13 cellular contexts compared by ENCODE assay signal in the genomic region with DNA sequence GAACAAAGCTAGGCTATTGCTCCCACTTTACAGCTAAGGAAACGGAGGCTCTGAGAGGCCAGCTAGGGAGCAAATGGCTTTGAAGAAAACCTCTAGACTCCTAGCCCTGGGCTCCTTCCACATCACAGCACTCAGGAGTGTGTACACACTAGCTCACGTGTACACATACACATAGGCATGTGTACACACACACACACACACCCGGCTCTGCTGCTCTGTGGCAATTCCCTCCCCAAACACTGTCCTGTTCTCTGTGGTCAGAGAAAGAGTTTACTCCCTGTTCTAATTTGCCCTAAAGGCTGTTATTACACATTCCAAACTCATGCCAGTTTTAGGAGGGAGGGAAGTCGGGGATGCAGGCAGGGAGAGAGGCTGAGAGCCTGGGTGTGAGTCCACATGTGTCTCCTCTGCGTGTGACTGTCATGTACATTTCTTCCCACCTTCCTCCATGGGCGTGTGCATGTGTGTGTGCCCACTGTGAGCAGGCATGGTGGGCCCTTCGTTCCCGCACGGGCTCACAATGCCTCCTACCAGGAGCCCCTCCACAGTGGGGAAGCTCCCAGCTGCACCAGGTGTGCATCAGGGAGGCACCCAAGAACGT. TPM values are rescaled to one million over a fixed set of nuclear protein-coding genes. Genes with fewer than 3 reads are reported as not detected.
A peak's percentile ranks its signal among the peaks of the same experiment; 100 is the strongest.
DNase-seq lines count a peak whose midpoint lies in the region; ATAC-seq, FAIRE-seq and TF ChIP-seq lines count a peak whose summit lies in the region.
"Had no signal": no experiment of that assay in that cellular context is flagged by ENCODE, and none has a peak within 500 bp of the region (broad histone marks: within the 10 kb centered on the region; RNA-seq: fewer than 3 reads in every experiment).

No MANE protein-coding gene starts in this region.

- DNase-seq in EL (peak; percentile 82), M059J (ENCODE audit: low read depth) (peak; percentile 87), cerebellar cortex (ENCODE audit: low spot score) (peak; percentile 29), HepG2 (ENCODE audit: low spot score) (peak; percentile 37), ascending aorta (ENCODE audit: low spot score in 2 of 2) (no peak), esophagus muscularis mucosa (ENCODE audit: extremely low spot score) (no peak)
- DNase-seq in activated T-cell treated with anti-CD3 and anti-CD28 coated beads, Interleukin-2, amount 50 U/mL, for 4 hours, result no peak
- DNase-seq: activated CD8-positive, alpha-beta memory T cell treated with anti-CD3 and anti-CD28 coated beads, Interleukin-2, amount 50 U/mL, for 4 hours; adrenal gland; effector memory CD4-positive, alpha-beta T cell; stimulated activated naive CD8-positive, alpha-beta T cell treated with anti-CD3 and anti-CD28 coated beads, Interleukin-15, Interleukin-2, amounts not matched to agents 100 U/mL and 50 U/mL, for 24 hours had no signal

- H3K36me3 ChIP-seq in HepG2 (replicated peaks in 1 of 2; ENCODE audit: control insufficient read depth in 1 of 2, insufficient read depth in 2 of 2, low read length in 2 of 2) (no peaks in the 10 kb centered on the region), ascending aorta (no peaks in the 10 kb centered on the region), esophagus muscularis mucosa (no peaks in the 10 kb centered on the region)
- H3K36me3 ChIP-seq: adrenal gland had no signal

- no peak for FAIRE-seq in HepG2 (lab: Jason Lieb, UNC)
- FAIRE-seq: GM12878 had no signal

- no peaks in the 10 kb centered on the region for H3K36me3 Mint-ChIP-seq in activated T-cell treated with anti-CD3 and anti-CD28 coated beads, Interleukin-2, amount 50 U/mL, for 4 hours (ENCODE audit: insufficient read depth)

- no peak overlapping the region for H2AFZ ChIP-seq in HepG2 (ENCODE audit: low read length)

- H4K20me1 ChIP-seq in HepG2 (ENCODE audit: insufficient read depth, low read length), result no peaks in the 10 kb centered on the region

- in situ Hi-C loops in HepG2 (cut with HindIII; ENCODE audit: extremely low pct_ligation_motif_present, low pct_unique_long_range_greater_than_20kb), result no loop called here

- H3K4me1 ChIP-seq in HepG2 (ENCODE audit: insufficient read depth, low read length) (peaks cover 71% of the 10 kb centered on the region), ascending aorta (peaks cover 0 to 9% of the 10 kb centered on the region in 2 donors), esophagus muscularis mucosa (no peaks in the 10 kb centered on the region)

- no peak overlapping the region for H3K4me3 ChIP-seq in HepG2 (replicated peaks in 1 of 3; ENCODE audit: insufficient read depth in 1 of 3, low read depth in 2 of 3, low read length in 3 of 3)
- no peak overlapping the region for H3K4me3 ChIP-seq in ascending aorta
- no peak overlapping the region for H3K4me3 ChIP-seq in esophagus muscularis mucosa
- H3K4me3 ChIP-seq: adrenal gland, GM12878 had no signal

- no peak overlapping the region for H3K9ac ChIP-seq in HepG2 (ENCODE audit: insufficient read depth, low read depth, low read length)

- 32% methylated on average over 6 of the region's 10 CpGs for WGBS in HepG2 (ENCODE audit: low lambda C conversion rate)
- 55% methylated on average over 10 of the region's 10 CpGs for WGBS in esophagus muscularis mucosa

- no peaks in the 10 kb centered on the region for H3K79me2 ChIP-seq in HepG2 (ENCODE audit: insufficient read depth, low read length)

- CTCF ChIA-PET in HepG2 (lab: Yijun Ruan, JAX; ENCODE audit: low intra/inter-chr PET ratio, low total read pairs), result no interaction called here

- H3K27me3 Mint-ChIP-seq in activated T-cell treated with anti-CD3 and anti-CD28 coated beads, Interleukin-2, amount 50 U/mL, for 4 hours (ENCODE audit: low read depth), result peaks cover 3% of the 10 kb centered on the region

- ATAC-seq in HepG2 (no peak), GM21390 (IDR thresholded peaks at IDR 0.05; ENCODE audit: unreplicated experiment) (no peak)
- no peak for ATAC-seq in activated T-cell treated with anti-CD3 and anti-CD28 coated beads, Interleukin-2, amount 50 U/mL, for 4 hours
- ATAC-seq: GM12878; stimulated activated naive CD8-positive, alpha-beta T cell treated with anti-CD3 and anti-CD28 coated beads, Interleukin-15, Interleukin-2, amounts not matched to agents 100 U/mL and 50 U/mL, for 24 hours had no signal

- no peak for TF ChIP-seq RAD21 in HepG2 (CRISPR knock-in tag; IDR thresholded peaks at IDR 0.05)

- TF ChIP-seq POLR2A in HepG2 (IDR thresholded peaks at IDR 0.05; ENCODE audit: insufficient read depth in 1 of 2, low read depth in 2 of 2, low read length in 2 of 2) (no peak), esophagus muscularis mucosa (IDR thresholded peaks at IDR 0.05; ENCODE audit: low read depth) (no peak)

- intact Hi-C loops in HepG2 (cut with micrococcal nuclease; ENCODE audit: unreplicated experiment) (no loop called here), ascending aorta (cut with DNase I) (no loop called here), esophagus muscularis mucosa (cut with DNase I) (no loop called here)

- no peak for TF ChIP-seq EP300 in HepG2 (IDR thresholded peaks at IDR 0.05; ENCODE audit: low read depth in 2 of 2, low read length in 2 of 2)
- TF ChIP-seq EP300 in HepG2 (CRISPR knock-in tag; IDR thresholded peaks at IDR 0.05; ENCODE audit: borderline replicate concordance), result no peak
- TF ChIP-seq EP300 in esophagus muscularis mucosa (IDR thresholded peaks at IDR 0.05), result no peak

- no TSS peak for BruUV-seq in HepG2 (replicated peaks; lab: Mats Ljungman, UMichigan)

- no peaks in the 10 kb centered on the region for H3K9me3 Mint-ChIP-seq in activated T-cell treated with anti-CD3 and anti-CD28 coated beads, Interleukin-2, amount 50 U/mL, for 4 hours

- no peak for TF ChIP-seq CTCF in HepG2 (CRISPR knock-in tag; IDR thresholded peaks at IDR 0.05)
- no peak for TF ChIP-seq CTCF in ascending aorta (IDR thresholded peaks at IDR 0.05)
- no peak for TF ChIP-seq CTCF in esophagus muscularis mucosa (IDR thresholded peaks at IDR 0.05)

- H3K9me3 ChIP-seq in HepG2 (ENCODE audit: low read length), result no peaks in the 10 kb centered on the region
- no peaks in the 10 kb centered on the region for H3K9me3 ChIP-seq in ascending aorta
- H3K9me3 ChIP-seq in esophagus muscularis mucosa, result no peaks in the 10 kb centered on the region
- H3K9me3 ChIP-seq: adrenal gland had no signal

- H3K4me3 Mint-ChIP-seq in activated T-cell treated with anti-CD3 and anti-CD28 coated beads, Interleukin-2, amount 50 U/mL, for 4 hours, result no peak overlapping the region

- POLR2A ChIA-PET in HepG2 (lab: Yijun Ruan, JAX), result no interaction called here

- H3K4me1 Mint-ChIP-seq in activated T-cell treated with anti-CD3 and anti-CD28 coated beads, Interleukin-2, amount 50 U/mL, for 4 hours (ENCODE audit: low read depth), result no peaks in the 10 kb centered on the region

- H3K27me3 ChIP-seq in HepG2 (ENCODE audit: control insufficient read depth in 1 of 2, insufficient read depth in 2 of 2, low read length in 2 of 2) (no peaks in the 10 kb centered on the region), ascending aorta (no peaks in the 10 kb centered on the region), esophagus muscularis mucosa (peaks cover 0 to 53% (median 0%) of the 10 kb centered on the region in 4 donors)
- H3K27me3 ChIP-seq: adrenal gland had no signal

- no peak overlapping the region for H3K4me2 ChIP-seq in HepG2 (ENCODE audit: low read depth, low read length)

- no peak overlapping the region for H3K27ac ChIP-seq in HepG2 (ENCODE audit: extremely low read length, insufficient read depth, low read length)
- H3K27ac ChIP-seq in ascending aorta, result no peak overlapping the region
- no peak overlapping the region for H3K27ac ChIP-seq in esophagus muscularis mucosa (replicated peaks in 1 of 4)
- H3K27ac ChIP-seq: adrenal gland had no signal

TF ChIP-seq in HepG2, 621 proteins besides CTCF, POLR2A, EP300 and RAD21 (continues in another document):
- TF ChIP-seq SRF (IDR thresholded peaks at IDR 0.05; ENCODE audit: low read depth, low read length), result no peak
- peak; percentile 53; the same call in 1 of the 2 replicates for TF ChIP-seq ZNF629 (CRISPR knock-in tag; conservative IDR thresholded peaks at IDR 0.05)
- TF ChIP-seq ZNF747 (CRISPR knock-in tag; IDR thresholded peaks at IDR 0.05; ENCODE audit: borderline replicate concordance), result no peak
- peak; percentile 30; the same call in 1 of the 2 replicates for TF ChIP-seq FOXA3 (CRISPR knock-in tag; IDR thresholded peaks at IDR 0.05)
- TF ChIP-seq ZNF841 (CRISPR knock-in tag; IDR thresholded peaks at IDR 0.05; ENCODE audit: borderline replicate concordance), result no peak

RNA-seq across cellular contexts. Expression of a gene that starts 14.2 kb away (rescaled TPM):
- total RNA-seq in M059J (2014; rRNA removed; shearing (Covaris generic)), result 0.44 and 0.81 TPM in 2 replicates
- total RNA-seq in HepG2 (2016; rRNA removed; fragmentation: Illumina TruSeq; extraction: Trizol), result 0.35 and 0.66 TPM in 2 replicates
- 0.20 and 0.35 TPM in 2 replicates for total RNA-seq in HepG2 (2016; cell fraction: cytosol; rRNA removed; fragmentation: Illumina TruSeq; extraction: Trizol; ENCODE audit: low read depth)
- total RNA-seq in HepG2 (2016; cell fraction: insoluble cytoplasmic fraction; rRNA removed; fragmentation: Illumina TruSeq; extraction: Trizol), result 0.45 and 0.93 TPM in 2 replicates
- total RNA-seq in HepG2 (2016; cell fraction: membrane; rRNA removed; fragmentation: Illumina TruSeq; extraction: Trizol), result 0.83 and 1.0 TPM in 2 replicates
- 0.75 and 1.1 TPM in 2 replicates for total RNA-seq in HepG2 (2016; cell fraction: nucleus; rRNA removed; fragmentation: Illumina TruSeq; extraction: Trizol)
- 4.7 and 5.6 TPM in 2 replicates for polyA plus RNA-seq in HepG2 (2011; rRNA removed)
- 3.1 and 4.5 TPM in 2 replicates for polyA plus RNA-seq in HepG2 (2011; cell fraction: cytosol; rRNA removed)
- polyA plus RNA-seq in HepG2 (2011; cell fraction: nucleus; rRNA removed), result 7.9 and 11.8 TPM in 2 replicates
- polyA plus RNA-seq in HepG2 (2012), result 0.68 and 1.3 TPM in 2 replicates
- polyA plus RNA-seq in HepG2 (2016; cell fraction: cytosol; fragmentation: Illumina TruSeq; extraction: Trizol; ENCODE audit: low read depth), result 0.67 and 0.84 TPM in 2 replicates
- polyA plus RNA-seq in HepG2 (2016; cell fraction: insoluble cytoplasmic fraction; fragmentation: Illumina TruSeq; extraction: Trizol; ENCODE audit: low read depth), result 0.52 and 0.71 TPM in 2 replicates
- 1.1 and 1.2 TPM in 2 replicates for polyA plus RNA-seq in HepG2 (2016; cell fraction: membrane; fragmentation: Illumina TruSeq; extraction: Trizol; ENCODE audit: low read depth)
- 2.0 and 2.5 TPM in 2 replicates for polyA plus RNA-seq in HepG2 (2016; cell fraction: nucleus; fragmentation: Illumina TruSeq; extraction: Trizol; ENCODE audit: insufficient read depth, low read depth)
- polyA minus RNA-seq in HepG2 (2011; rRNA and poly(A)+ RNA removed; ENCODE audit: low replicate concordance), result 13.9 TPM in 1 of 2 replicates, not detected in the other
- polyA minus RNA-seq in HepG2 (2011; cell fraction: cytosol; rRNA and poly(A)+ RNA removed), result 3.2 and 3.3 TPM in 2 replicates
- polyA minus RNA-seq in HepG2 (2011; cell fraction: nucleus; rRNA and poly(A)+ RNA removed), result 4.0 and 4.6 TPM in 2 replicates
- not detected for total RNA-seq in ascending aorta
- total RNA-seq in activated T-cell treated with anti-CD3 and anti-CD28 coated beads, Interleukin-2, amount 50 U/mL, for 4 hours, result not detected
- under 1 TPM; under 0.01 to 0.63 (median 0.35) TPM for total RNA-seq in esophagus muscularis mucosa
- total RNA-seq: GM12878 had no signal
- polyA plus RNA-seq: GM12878 had no signal

Comparison
In these comparisons a context has a peak if more than half of its experiments do, and no peak if none do; other contexts are left out.
1. DNase-seq: peak in EL (single experiment), M059J (single experiment), cerebellar cortex (single experiment) and HepG2 (single experiment); none in ascending aorta (0 of 2), activated T-cell treated with anti-CD3 and anti-CD28 coated beads, Interleukin-2, amount 50 U/mL, for 4 hours (single experiment) and esophagus muscularis mucosa (single experiment).